In the genomic region with DNA sequence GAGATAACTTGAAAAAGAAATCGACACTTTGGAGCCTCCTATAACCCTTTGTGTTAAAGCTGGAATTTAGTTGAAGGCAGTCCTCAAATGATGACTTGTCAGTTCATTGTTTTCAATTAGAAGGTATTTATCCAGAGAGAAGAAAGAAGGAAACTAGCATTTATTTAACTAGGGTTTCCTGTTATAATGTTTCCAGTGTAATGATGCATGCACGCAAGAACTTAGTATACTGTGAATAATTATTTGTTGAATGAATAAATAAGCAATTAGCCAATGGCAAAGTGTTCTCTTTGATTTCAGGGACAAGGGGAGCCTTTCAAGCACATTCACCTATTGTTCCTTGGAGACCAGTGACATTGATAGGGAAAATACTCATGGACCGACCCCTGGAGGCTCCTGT, we compare ENCODE assay signal across 22 cellular contexts.
"Had no signal": no experiment of that assay in that cellular context is flagged by ENCODE, and none has a peak within 500 bp of the region (broad histone marks: within the 10 kb centered on the region; RNA-seq: fewer than 3 reads in every experiment).

No MANE protein-coding gene starts in this region.

- H3K36me3 ChIP-seq: brain microvascular endothelial cell, right atrium auricular region had no signal

- DNase-seq: activated CD4-positive, alpha-beta T cell treated with anti-CD3 and anti-CD28 coated beads for 1 hour; activated CD4-positive, alpha-beta T cell treated with anti-CD3 and anti-CD28 coated beads, Interleukin-2, amount 50 U/mL, for 4 hours; activated naive CD4-positive, alpha-beta T cell treated with Interleukin-2 at 50 U/mL for 16 hours; activated T-cell treated with anti-CD3 and anti-CD28 coated beads for 4 hours; anterior cingulate cortex; brain microvascular endothelial cell; cerebellar nuclear complex; effector memory CD8-positive, alpha-beta T cell; erythroblast; hippocampal formation; left ventricle myocardium superior; mesenchymal stem cell; occipital lobe; stimulated activated CD4-positive, alpha-beta T cell treated with anti-CD3 and anti-CD28 coated beads, Interleukin-4, amount 100 ng/mL, for 4 hours; stimulated activated CD8-positive, alpha-beta memory T cell treated with anti-CD3 and anti-CD28 coated beads, Interleukin-4, amount 100 ng/mL, for 48 hours; stimulated activated naive CD4-positive, alpha-beta T cell treated with Interleukin-2 at 50 U/mL for 16 hours; trophoblast cell had no signal

- H3K4me3 Mint-ChIP-seq: activated T-helper 17 cell treated with anti-CD3 and anti-CD28 coated beads, Interleukin-2, amount 50 U/mL, for 72 hours; dendritic cell treated with granulocyte-macrophage colony-stimulating factor and Interleukin-4, amounts not matched to agents 40 ng/mL and 50 ng/mL, for 4 days; effector memory CD8-positive, alpha-beta T cell; natural killer cell treated with Interleukin-12 subunit alpha and Interleukin-12 subunit beta and Interleukin-15 and Interleukin-18, amount 100 ng/mL, for 72 hours had no signal

- H3K9me3 Mint-ChIP-seq: activated T-helper 17 cell treated with anti-CD3 and anti-CD28 coated beads, Interleukin-2, amount 50 U/mL, for 72 hours; effector memory CD8-positive, alpha-beta T cell had no signal

- H3K9me3 ChIP-seq: right atrium auricular region had no signal

- H3K27me3 ChIP-seq: brain microvascular endothelial cell, right atrium auricular region had no signal

- H3K27me3 Mint-ChIP-seq: dendritic cell treated with granulocyte-macrophage colony-stimulating factor and Interleukin-4, amounts not matched to agents 40 ng/mL and 50 ng/mL, for 4 days had no signal

- H3K4me1 ChIP-seq: right atrium auricular region had no signal

- H3K4me3 ChIP-seq: right atrium auricular region, smooth muscle cell had no signal

- H3K27ac Mint-ChIP-seq: activated T-helper 17 cell treated with anti-CD3 and anti-CD28 coated beads, Interleukin-2, amount 50 U/mL, for 72 hours; dendritic cell treated with granulocyte-macrophage colony-stimulating factor and Interleukin-4, amounts not matched to agents 40 ng/mL and 50 ng/mL, for 4 days; effector memory CD8-positive, alpha-beta T cell; natural killer cell treated with Interleukin-12 subunit alpha and Interleukin-12 subunit beta and Interleukin-15 and Interleukin-18, amount 100 ng/mL, for 72 hours had no signal

- H3K27ac ChIP-seq: brain microvascular endothelial cell, right atrium auricular region had no signal

- H3K4me2 ChIP-seq: smooth muscle cell had no signal

- H3K4me1 Mint-ChIP-seq: activated T-helper 17 cell treated with anti-CD3 and anti-CD28 coated beads, Interleukin-2, amount 50 U/mL, for 72 hours had no signal

- ATAC-seq: activated T-helper 17 cell treated with anti-CD3 and anti-CD28 coated beads, Interleukin-2, amount 50 U/mL, for 72 hours; effector memory CD8-positive, alpha-beta T cell; left ventricle myocardium superior; natural killer cell treated with Interleukin-12 subunit alpha and Interleukin-12 subunit beta and Interleukin-15 and Interleukin-18, amount 100 ng/mL, for 72 hours had no signal

- H3K36me3 Mint-ChIP-seq: natural killer cell treated with Interleukin-12 subunit alpha and Interleukin-12 subunit beta and Interleukin-15 and Interleukin-18, amount 100 ng/mL, for 72 hours had no signal
